In genomic region chr13:58340895-58341294, GRCh38 we compare ENCODE assay signal across 22 cellular contexts.
A peak's percentile ranks its signal among the peaks of the same experiment; 100 is the strongest.
DNase-seq lines count a peak whose midpoint lies in the region; ATAC-seq, FAIRE-seq and TF ChIP-seq lines count a peak whose summit lies in the region.
"Had no signal": no experiment of that assay in that cellular context is flagged by ENCODE, and none has a peak within 500 bp of the region (broad histone marks: within the 10 kb centered on the region; RNA-seq: fewer than 3 reads in every experiment).

No MANE protein-coding gene starts in this region.

- H3K9me3 Mint-ChIP-seq in endodermal cell = no peaks in the 10 kb centered on the region
- H3K9me3 Mint-ChIP-seq in CD8-positive, alpha-beta T cell = peaks cover 11% of the 10 kb centered on the region

- no peaks in the 10 kb centered on the region for H4K20me1 ChIP-seq in HepG2 (ENCODE audit: insufficient read depth, low read length)
- H4K20me1 ChIP-seq: BLaER1 had no signal

- peaks cover 19% of the 10 kb centered on the region for H3K4me1 Mint-ChIP-seq in endodermal cell
- H3K4me1 Mint-ChIP-seq in CD8-positive, alpha-beta T cell (ENCODE audit: low read depth) = no peaks in the 10 kb centered on the region
- H3K4me1 Mint-ChIP-seq: CD14-positive monocyte; CD4-positive, alpha-beta memory T cell; CD4-positive, CD25-positive, alpha-beta regulatory T cell had no signal

- H3K27me3 ChIP-seq in endodermal cell (ENCODE audit: control insufficient read depth, insufficient read depth, low read length, poor library complexity, severe bottlenecking) = no peaks in the 10 kb centered on the region
- no peaks in the 10 kb centered on the region for H3K27me3 ChIP-seq in HepG2 (ENCODE audit: control insufficient read depth in 1 of 2, insufficient read depth in 2 of 2, low read length in 2 of 2)
- no peaks in the 10 kb centered on the region for H3K27me3 ChIP-seq in right lobe of liver
- H3K27me3 ChIP-seq in CD8-positive, alpha-beta T cell (ENCODE audit: insufficient read depth, low read length) = no peaks in the 10 kb centered on the region
- H3K27me3 ChIP-seq: BE2C, BLaER1 had no signal

- ATAC-seq in HepG2 (peak; percentile 63), right lobe of liver (peak; percentile 66 to 98 (median 88)), GM19351 (IDR thresholded peaks at IDR 0.05; ENCODE audit: unreplicated experiment) (no peak), GM21786 (IDR thresholded peaks at IDR 0.05; ENCODE audit: unreplicated experiment) (no peak)
- no peak for ATAC-seq in CD8-positive, alpha-beta T cell

- H3K27me3 Mint-ChIP-seq in endodermal cell (ENCODE audit: insufficient read depth) = no peaks in the 10 kb centered on the region
- H3K27me3 Mint-ChIP-seq in CD8-positive, alpha-beta T cell (ENCODE audit: low read depth) = no peaks in the 10 kb centered on the region
- H3K27me3 Mint-ChIP-seq: CD4-positive, alpha-beta memory T cell; CD4-positive, CD25-positive, alpha-beta regulatory T cell had no signal

- no peak overlapping the region for H3K4me3 Mint-ChIP-seq in endodermal cell
- H3K4me3 Mint-ChIP-seq in CD8-positive, alpha-beta T cell = no peak overlapping the region
- H3K4me3 Mint-ChIP-seq: CD14-positive monocyte; CD4-positive, alpha-beta memory T cell; CD4-positive, CD25-positive, alpha-beta regulatory T cell had no signal

- POLR2A ChIA-PET in HepG2 (lab: Yijun Ruan, JAX) = no interaction called here
- POLR2A ChIA-PET in CD8-positive, alpha-beta T cell (lab: Charles Lee) = no interaction called here

- H2AFZ ChIP-seq in HepG2 (ENCODE audit: low read length) = no peak overlapping the region

- TF ChIP-seq EP300 in HepG2 (IDR thresholded peaks at IDR 0.05; ENCODE audit: low read depth in 2 of 2, low read length in 2 of 2) (peak in 1 of 2 experiments; percentile 48; a peak in 1 of 4 replicates), HepG2 (CRISPR knock-in tag; IDR thresholded peaks at IDR 0.05; ENCODE audit: borderline replicate concordance) (no peak)

- H3K4me3 ChIP-seq in endodermal cell (ENCODE audit: low read length) (peak overlapping the region; percentile 13), HepG2 (replicated peaks in 1 of 3; ENCODE audit: insufficient read depth in 1 of 3, low read depth in 2 of 3, low read length in 3 of 3) (peak overlapping the region in 1 of 3 experiments; percentile 22; a peak in 1 of 6 replicates), right lobe of liver (no peak overlapping the region)
- no peak overlapping the region for H3K4me3 ChIP-seq in CD8-positive, alpha-beta T cell (ENCODE audit: low read depth, low read length)
- H3K4me3 ChIP-seq: BLaER1 had no signal

- H3K9ac ChIP-seq in endodermal cell (ENCODE audit: extremely low read depth, low read length, poor library complexity, severe bottlenecking) (no peak overlapping the region), HepG2 (ENCODE audit: insufficient read depth, low read depth, low read length) (no peak overlapping the region)
- H3K9ac ChIP-seq: BLaER1 had no signal

- H3K27ac ChIP-seq in endodermal cell (ENCODE audit: low read depth, low read length) (no peak overlapping the region), HepG2 (ENCODE audit: extremely low read length, insufficient read depth, low read length) (no peak overlapping the region), right lobe of liver (peak overlapping the region in 2 of 3 donors; percentile 35 to 39)
- H3K27ac ChIP-seq in CD8-positive, alpha-beta T cell (ENCODE audit: low read depth, low read length) = no peak overlapping the region
- H3K27ac ChIP-seq: BLaER1 had no signal

- TF ChIP-seq POLR2A in HepG2 (IDR thresholded peaks at IDR 0.05; ENCODE audit: insufficient read depth in 1 of 2, low read depth in 2 of 2, low read length in 2 of 2) = no peak
- no peak for TF ChIP-seq POLR2A in right lobe of liver (IDR thresholded peaks at IDR 0.05)

- no peaks in the 10 kb centered on the region for H3K79me2 ChIP-seq in HepG2 (ENCODE audit: insufficient read depth, low read length)

- H3K4me1 ChIP-seq in endodermal cell (ENCODE audit: control insufficient read depth, insufficient read depth, low read length) (peaks cover 2% of the 10 kb centered on the region), HepG2 (ENCODE audit: insufficient read depth, low read length) (peaks cover 15% of the 10 kb centered on the region; the same call in 1 of the 2 replicates), right lobe of liver (peaks cover 0 to 6% (median 2%) of the 10 kb centered on the region in 4 donors)
- no peaks in the 10 kb centered on the region for H3K4me1 ChIP-seq in CD8-positive, alpha-beta T cell (ENCODE audit: insufficient read depth, low read length)
- H3K4me1 ChIP-seq: BE2C, BLaER1, Caco-2 had no signal

- BruUV-seq in HepG2 (replicated peaks; lab: Mats Ljungman, UMichigan) = no TSS peak

- TF ChIP-seq RAD21 in HepG2 (CRISPR knock-in tag; IDR thresholded peaks at IDR 0.05) = no peak

- CTCF ChIA-PET in HepG2 (lab: Yijun Ruan, JAX; ENCODE audit: low intra/inter-chr PET ratio, low total read pairs) = no interaction called here
- CTCF ChIA-PET in CD8-positive, alpha-beta T cell (lab: Charles Lee) = no interaction called here

- no peak for FAIRE-seq in HepG2 (lab: Jason Lieb, UNC)
- FAIRE-seq: D721Med, G401.6, GM12891, GM19239 had no signal

- no peaks in the 10 kb centered on the region for H3K9me3 ChIP-seq in endodermal cell (ENCODE audit: control insufficient read depth, low read length)
- H3K9me3 ChIP-seq in HepG2 (ENCODE audit: low read length) = peaks cover 78% of the 10 kb centered on the region
- H3K9me3 ChIP-seq in right lobe of liver = no peaks in the 10 kb centered on the region
- H3K9me3 ChIP-seq in CD8-positive, alpha-beta T cell (ENCODE audit: low read length) = no peaks in the 10 kb centered on the region
- H3K9me3 ChIP-seq: BE2C, BLaER1, Caco-2 had no signal

- no peak overlapping the region for H3K4me2 ChIP-seq in HepG2 (ENCODE audit: low read depth, low read length)
- H3K4me2 ChIP-seq: BLaER1 had no signal

- intact Hi-C loops in HepG2 (cut with micrococcal nuclease; ENCODE audit: unreplicated experiment) (no loop called here), right lobe of liver (cut with DNase I) (no loop called here)
- intact Hi-C loops in CD8-positive, alpha-beta T cell (cut with DNase I, micrococcal nuclease) = no loop called here

- in situ Hi-C loops in HepG2 (cut with HindIII; ENCODE audit: extremely low pct_ligation_motif_present, low pct_unique_long_range_greater_than_20kb) = no loop called here

- H3K27ac Mint-ChIP-seq in endodermal cell = no peak overlapping the region
- H3K27ac Mint-ChIP-seq in CD8-positive, alpha-beta T cell = no peak overlapping the region
- H3K27ac Mint-ChIP-seq: CD14-positive monocyte; CD4-positive, alpha-beta memory T cell; CD4-positive, CD25-positive, alpha-beta regulatory T cell had no signal

- no peak for DNase-seq in endodermal cell
- peak; percentile 27 for DNase-seq in HepG2 (ENCODE audit: low spot score)
- no peak for DNase-seq in right lobe of liver
- no peak for DNase-seq in CD8-positive, alpha-beta T cell
- DNase-seq: 8988T; ACHN; BE2C; C1 segment of cervical spinal cord; Caco-2; Calu3; CD4-positive, alpha-beta memory T cell; CD4-positive, CD25-positive, alpha-beta regulatory T cell; DMS79 treated with DMSO at 0.1 percent for 48 hours; GF-D8 had no signal

- H3K36me3 ChIP-seq in endodermal cell (ENCODE audit: control insufficient read depth, insufficient read depth, low read length) = no peaks in the 10 kb centered on the region
- H3K36me3 ChIP-seq in HepG2 (replicated peaks in 1 of 2; ENCODE audit: control insufficient read depth in 1 of 2, insufficient read depth in 2 of 2, low read length in 2 of 2) = no peaks in the 10 kb centered on the region
- no peaks in the 10 kb centered on the region for H3K36me3 ChIP-seq in right lobe of liver
- H3K36me3 ChIP-seq in CD8-positive, alpha-beta T cell (ENCODE audit: insufficient read depth, low read length) = no peaks in the 10 kb centered on the region
- H3K36me3 ChIP-seq: BE2C, BLaER1 had no signal

- H3K36me3 Mint-ChIP-seq in endodermal cell (ENCODE audit: low read depth) = no peaks in the 10 kb centered on the region
- no peaks in the 10 kb centered on the region for H3K36me3 Mint-ChIP-seq in CD8-positive, alpha-beta T cell
- H3K36me3 Mint-ChIP-seq: CD14-positive monocyte; CD4-positive, alpha-beta memory T cell; CD4-positive, CD25-positive, alpha-beta regulatory T cell had no signal

- TF ChIP-seq CTCF in endodermal cell (conservative IDR thresholded peaks at IDR 0.05) = no peak
- TF ChIP-seq CTCF in HepG2 (CRISPR knock-in tag; IDR thresholded peaks at IDR 0.05) = no peak
- TF ChIP-seq CTCF in right lobe of liver (IDR thresholded peaks at IDR 0.05) = no peak
- no peak for TF ChIP-seq CTCF in CD8-positive, alpha-beta T cell (IDR thresholded peaks at IDR 0.05)

TF ChIP-seq in HepG2, 621 proteins besides CTCF, POLR2A, EP300 and RAD21 (continues in another document):
- TF ChIP-seq ZNF564 (CRISPR knock-in tag; IDR thresholded peaks at IDR 0.05) (no peak), YEATS2 (CRISPR knock-in tag; IDR thresholded peaks at IDR 0.05; ENCODE audit: borderline replicate concordance) (no peak), FOXJ3 (CRISPR knock-in tag; IDR thresholded peaks at IDR 0.05; ENCODE audit: borderline replicate concordance) (0 out of 2 replicates have a peak, but pooled peaks have one; percentile 42), ZNF720 (CRISPR knock-in tag; IDR thresholded peaks at IDR 0.05) (no peak), ZBTB49 (CRISPR knock-in tag; IDR thresholded peaks at IDR 0.05; ENCODE audit: borderline replicate concordance) (no peak), MIXL1 (CRISPR knock-in tag; IDR thresholded peaks at IDR 0.05) (peak; percentile 40; the same call in 1 of the 2 replicates), PAWR (CRISPR knock-in tag; IDR thresholded peaks at IDR 0.05; ENCODE audit: borderline replicate concordance) (no peak)

Comparison
In these comparisons a context has a peak if more than half of its experiments do, and no peak if none do; other contexts are left out.
1. H3K27ac ChIP-seq: peak in right lobe of liver (2 of 3); none in endodermal cell (single experiment), HepG2 (single experiment) and CD8-positive, alpha-beta T cell (single experiment).
2. ATAC-seq: peak in HepG2 (single experiment) and right lobe of liver (4 of 4); none in GM19351 (single experiment), CD8-positive, alpha-beta T cell (single experiment) and GM21786 (single experiment).